ENCODE assay signal across 19 cellular contexts in genomic region chr11:117973446-117973922, GRCh38. TPM values are rescaled to one million over a fixed set of nuclear protein-coding genes. Genes with fewer than 3 reads are reported as not detected.
DNase-seq lines count a peak whose midpoint lies in the region; ATAC-seq, FAIRE-seq and TF ChIP-seq lines count a peak whose summit lies in the region.
"Had no signal": no experiment of that assay in that cellular context is flagged by ENCODE, and none has a peak within 500 bp of the region (broad histone marks: within the 10 kb centered on the region; RNA-seq: fewer than 3 reads in every experiment).

No MANE protein-coding gene starts in this region.

- H3K9me3 Mint-ChIP-seq in activated CD4-positive, alpha-beta memory T cell treated with anti-CD3 and anti-CD28 coated beads, Interleukin-2, amount 10 ng/mL, durations not matched to agents 7 days and 5 days, result peaks cover 2% of the 10 kb centered on the region
- no peaks in the 10 kb centered on the region for H3K9me3 Mint-ChIP-seq in activated CD4-positive, alpha-beta memory T cell treated with anti-CD3 and anti-CD28 coated beads for 36 hours
- no peaks in the 10 kb centered on the region for H3K9me3 Mint-ChIP-seq in stimulated activated naive B cell treated with anti-CD40 and anti-IgM and Interleukin-4, amounts not matched to agents 10 μg/mL and 1 μg/mL and 100 μg/mL, for 72 hours
- H3K9me3 Mint-ChIP-seq: effector memory CD8-positive, alpha-beta T cell; stimulated activated memory B cell treated with anti-CD40 and anti-IgM and Interleukin-4, amounts not matched to agents 10 μg/mL and 1 μg/mL and 100 μg/mL, for 72 hours had no signal

- H3K4me3 ChIP-seq in GM12878, result no peak overlapping the region
- H3K4me3 ChIP-seq: sigmoid colon had no signal

- H3K36me3 Mint-ChIP-seq in activated CD4-positive, alpha-beta memory T cell treated with anti-CD3 and anti-CD28 coated beads, Interleukin-2, amount 10 ng/mL, durations not matched to agents 7 days and 5 days (ENCODE audit: low read depth), result peaks cover 30% of the 10 kb centered on the region
- H3K36me3 Mint-ChIP-seq in activated CD4-positive, alpha-beta memory T cell treated with anti-CD3 and anti-CD28 coated beads for 36 hours, result peaks cover 20% of the 10 kb centered on the region
- H3K36me3 Mint-ChIP-seq in stimulated activated naive B cell treated with anti-CD40 and anti-IgM and Interleukin-4, amounts not matched to agents 10 μg/mL and 1 μg/mL and 100 μg/mL, for 72 hours, result peaks cover 5 to 6% of the 10 kb centered on the region in 2 donors
- H3K36me3 Mint-ChIP-seq: stimulated activated memory B cell treated with anti-CD40 and anti-IgM and Interleukin-4, amounts not matched to agents 10 μg/mL and 1 μg/mL and 100 μg/mL, for 72 hours had no signal

- peaks cover 79% of the 10 kb centered on the region for H3K4me1 Mint-ChIP-seq in activated CD4-positive, alpha-beta memory T cell treated with anti-CD3 and anti-CD28 coated beads, Interleukin-2, amount 10 ng/mL, durations not matched to agents 7 days and 5 days
- peaks cover 83% of the 10 kb centered on the region for H3K4me1 Mint-ChIP-seq in activated CD4-positive, alpha-beta memory T cell treated with anti-CD3 and anti-CD28 coated beads for 36 hours (ENCODE audit: low read depth)
- peaks cover 33 to 66% of the 10 kb centered on the region in 2 donors for H3K4me1 Mint-ChIP-seq in stimulated activated naive B cell treated with anti-CD40 and anti-IgM and Interleukin-4, amounts not matched to agents 10 μg/mL and 1 μg/mL and 100 μg/mL, for 72 hours

- no peak overlapping the region for H3K9ac ChIP-seq in GM12878 (ENCODE audit: control insufficient read depth, insufficient read depth, low read length)

- H3K27ac ChIP-seq in GM12878 (ENCODE audit: control insufficient read depth, insufficient read depth), result no peak overlapping the region
- H3K27ac ChIP-seq: brain microvascular endothelial cell, neutrophil had no signal

- FAIRE-seq in GM12878 (lab: Jason Lieb, UNC), result no peak
- FAIRE-seq: D721Med had no signal

- H3K4me3 Mint-ChIP-seq in activated CD4-positive, alpha-beta memory T cell treated with anti-CD3 and anti-CD28 coated beads, Interleukin-2, amount 10 ng/mL, durations not matched to agents 7 days and 5 days, result no peak overlapping the region
- no peak overlapping the region for H3K4me3 Mint-ChIP-seq in activated CD4-positive, alpha-beta memory T cell treated with anti-CD3 and anti-CD28 coated beads for 36 hours
- H3K4me3 Mint-ChIP-seq in stimulated activated naive B cell treated with anti-CD40 and anti-IgM and Interleukin-4, amounts not matched to agents 10 μg/mL and 1 μg/mL and 100 μg/mL, for 72 hours, result no peak overlapping the region
- H3K4me3 Mint-ChIP-seq: stimulated activated memory B cell treated with anti-CD40 and anti-IgM and Interleukin-4, amounts not matched to agents 10 μg/mL and 1 μg/mL and 100 μg/mL, for 72 hours had no signal

- H3K4me2 ChIP-seq in GM12878 (ENCODE audit: control insufficient read depth, insufficient read depth), result no peak overlapping the region

- H2AFZ ChIP-seq in GM12878 (ENCODE audit: control insufficient read depth, low read depth, low read length), result no peak overlapping the region

- peak overlapping the region; percentile 2 for H3K27ac Mint-ChIP-seq in activated CD4-positive, alpha-beta memory T cell treated with anti-CD3 and anti-CD28 coated beads, Interleukin-2, amount 10 ng/mL, durations not matched to agents 7 days and 5 days
- no peak overlapping the region for H3K27ac Mint-ChIP-seq in activated CD4-positive, alpha-beta memory T cell treated with anti-CD3 and anti-CD28 coated beads for 36 hours
- H3K27ac Mint-ChIP-seq in stimulated activated naive B cell treated with anti-CD40 and anti-IgM and Interleukin-4, amounts not matched to agents 10 μg/mL and 1 μg/mL and 100 μg/mL, for 72 hours, result no peak overlapping the region

- H3K36me3 ChIP-seq in GM12878 (ENCODE audit: control insufficient read depth in 2 of 2, insufficient read depth in 2 of 2, low read length in 1 of 2), result no peaks in the 10 kb centered on the region
- H3K36me3 ChIP-seq: brain microvascular endothelial cell, neutrophil, sigmoid colon had no signal

- no peak for DNase-seq in activated CD4-positive, alpha-beta memory T cell treated with anti-CD3 and anti-CD28 coated beads, Interleukin-2, amount 10 ng/mL, durations not matched to agents 7 days and 5 days
- DNase-seq in activated CD4-positive, alpha-beta memory T cell treated with anti-CD3 and anti-CD28 coated beads for 36 hours, result no peak
- DNase-seq in NOMO-1 treated with dmso at 0.1 percent for 144 hours (lab: John Stamatoyannopoulos, UW; ENCODE audit: unreplicated experiment) (peak; percentile 79), GM12878 (ENCODE audit: low read depth, low spot score) (no peak)
- no peak for DNase-seq in stimulated activated naive B cell treated with anti-CD40 and anti-IgM and Interleukin-4, amounts not matched to agents 10 μg/mL and 1 μg/mL and 100 μg/mL, for 72 hours
- DNase-seq: ACHN; activated naive CD4-positive, alpha-beta T cell; brain microvascular endothelial cell; effector memory CD8-positive, alpha-beta T cell; sigmoid colon had no signal

- H3K9me3 ChIP-seq in GM12878 (replicated peaks; ENCODE audit: control insufficient read depth, insufficient read depth, low read length), result no peaks in the 10 kb centered on the region
- H3K9me3 ChIP-seq: neutrophil, sigmoid colon had no signal

- RAD21 ChIA-PET in GM12878 (lab: Charles Lee; ENCODE audit: unreplicated experiment), result interaction anchor here (0.7 to 3.3 kb wide), 5 partner anchors 9 to 43 kb away, joined by 3 to 26 read pairs (median 6); partner anchors contain the start of gene IL10RA

- peaks cover 13% of the 10 kb centered on the region for H3K4me1 ChIP-seq in GM12878 (ENCODE audit: control insufficient read depth, insufficient read depth, low read length)
- H3K4me1 ChIP-seq: sigmoid colon had no signal

- no peaks in the 10 kb centered on the region for H3K27me3 Mint-ChIP-seq in activated CD4-positive, alpha-beta memory T cell treated with anti-CD3 and anti-CD28 coated beads, Interleukin-2, amount 10 ng/mL, durations not matched to agents 7 days and 5 days
- no peaks in the 10 kb centered on the region for H3K27me3 Mint-ChIP-seq in activated CD4-positive, alpha-beta memory T cell treated with anti-CD3 and anti-CD28 coated beads for 36 hours
- H3K27me3 Mint-ChIP-seq in stimulated activated naive B cell treated with anti-CD40 and anti-IgM and Interleukin-4, amounts not matched to agents 10 μg/mL and 1 μg/mL and 100 μg/mL, for 72 hours, result no peaks in the 10 kb centered on the region
- H3K27me3 Mint-ChIP-seq: effector memory CD8-positive, alpha-beta T cell; stimulated activated memory B cell treated with anti-CD40 and anti-IgM and Interleukin-4, amounts not matched to agents 10 μg/mL and 1 μg/mL and 100 μg/mL, for 72 hours had no signal

- TF ChIP-seq POLR2A in GM12878 (IDR thresholded peaks at IDR 0.05; ENCODE audit: low read depth, low read length), result no peak

- H3K27me3 ChIP-seq in GM12878 (replicated peaks in 1 of 2; ENCODE audit: control insufficient read depth in 2 of 2, insufficient read depth in 2 of 2, low read length in 1 of 2), result no peaks in the 10 kb centered on the region
- H3K27me3 ChIP-seq: brain microvascular endothelial cell, neutrophil, sigmoid colon had no signal

- CTCF ChIA-PET in activated CD4-positive, alpha-beta memory T cell treated with anti-CD3 and anti-CD28 coated beads, Interleukin-2, amount 10 ng/mL, durations not matched to agents 7 days and 5 days (lab: Charles Lee), result interaction anchor here (0.9 to 1.5 kb wide), 4 partner anchors 23 to 78 kb away, joined by 3 to 4 read pairs (median 3); no protein-coding TSS in a partner anchor
- CTCF ChIA-PET in activated CD4-positive, alpha-beta memory T cell treated with anti-CD3 and anti-CD28 coated beads for 36 hours (lab: Charles Lee), result interaction anchor here (1.0 to 1.8 kb wide), 4 partner anchors 11 to 80 kb away, joined by 3 to 12 read pairs (median 5); no protein-coding TSS in a partner anchor
- CTCF ChIA-PET in GM12878 (lab: Yijun Ruan, JAX), result interaction anchor here (1.4 to 2.1 kb wide), 4 partner anchors 13 to 79 kb away, joined by 3 to 6 read pairs (median 4); partner anchors contain the start of gene IL10RA

- POLR2A ChIA-PET in activated CD4-positive, alpha-beta memory T cell treated with anti-CD3 and anti-CD28 coated beads, Interleukin-2, amount 10 ng/mL, durations not matched to agents 7 days and 5 days (lab: Charles Lee), result interaction anchor here (6.7 to 31.5 kb wide), 3 partner anchors 13 to 30 kb away, joined by 52 to 1195 read pairs (median 66); partner anchors contain the start of gene IL10RA
- POLR2A ChIA-PET in activated CD4-positive, alpha-beta memory T cell treated with anti-CD3 and anti-CD28 coated beads for 36 hours (lab: Charles Lee), result interaction anchor here (0.6 to 1.4 kb wide), 3 partner anchors 13 to 632 kb away, joined by 3 to 6 read pairs (median 3); no protein-coding TSS in a partner anchor
- POLR2A ChIA-PET in GM12878 (lab: Charles Lee), result interaction anchor here (0.6 to 3.1 kb wide), 4 partner anchors 13 to 75 kb away, joined by 3 to 13 read pairs (median 8); partner anchors contain the start of gene IL10RA

- no peaks in the 10 kb centered on the region for H3K79me2 ChIP-seq in GM12878 (ENCODE audit: control insufficient read depth, insufficient read depth, low read length)

- TF ChIP-seq RAD21 in GM12878 (IDR thresholded peaks at IDR 0.05; ENCODE audit: insufficient read depth, low read depth, low read length), result no peak

- SMC1A ChIA-PET in GM12878 (lab: Charles Lee; ENCODE audit: uncharacterized antibody, unreplicated experiment), result interaction anchor here (0.8 to 2.8 kb wide), 7 partner anchors 12 to 158 kb away, joined by 3 to 20 read pairs (median 5); partner anchors contain the start of gene IL10RA

- intact Hi-C loops in activated CD4-positive, alpha-beta memory T cell treated with anti-CD3 and anti-CD28 coated beads for 36 hours (cut with micrococcal nuclease), result no loop called here
- intact Hi-C loops in GM12878 (cut with micrococcal nuclease; ENCODE audit: unreplicated experiment), result no loop called here

- H4K20me1 ChIP-seq in GM12878 (ENCODE audit: control insufficient read depth, insufficient read depth), result no peaks in the 10 kb centered on the region

- in situ Hi-C loops in GM12878 (cut with MboI), result no loop called here

- no peak for TF ChIP-seq CTCF in GM12878 (IDR thresholded peaks at IDR 0.05 in 2 of 3, conservative IDR thresholded peaks at IDR 0.05 in 1 of 3; ENCODE audit: control insufficient read depth in 2 of 3, extremely low read depth in 1 of 3, insufficient read depth in 1 of 3, low read depth in 3 of 3, low read length in 3 of 3)

- WGBS in GM12878 (ENCODE audit: insufficient coverage, insufficient replicate concordance, low lambda C conversion rate, missing lambda C conversion rate), result 55% methylated on average over 4 of the region's 4 CpGs

- no TSS peak for BruUV-seq in GM12878 (replicated peaks; lab: Mats Ljungman, UMichigan)

- TF ChIP-seq EP300 in GM12878 (IDR thresholded peaks at IDR 0.05; ENCODE audit: borderline replicate concordance in 1 of 2, control insufficient read depth in 1 of 2, low read depth in 2 of 2, low read length in 2 of 2), result no peak

- ATAC-seq in GM12878 (peak; percentile 47), GM18519 (IDR thresholded peaks at IDR 0.05; ENCODE audit: low FRiP score, unreplicated experiment) (no peak), HG03378 (IDR thresholded peaks at IDR 0.05; ENCODE audit: unreplicated experiment) (no peak), GM19328 (IDR thresholded peaks at IDR 0.05; ENCODE audit: unreplicated experiment) (no peak)
- peak; percentile 45 to 52 for ATAC-seq in stimulated activated naive B cell treated with anti-CD40 and anti-IgM and Interleukin-4, amounts not matched to agents 10 μg/mL and 1 μg/mL and 100 μg/mL, for 72 hours (replicated peaks)
- ATAC-seq: effector memory CD8-positive, alpha-beta T cell; SK-N-SH treated with all-trans-retinoic acid at 6 μM for 48 hours; stimulated activated memory B cell treated with anti-CD40 and anti-IgM and Interleukin-4, amounts not matched to agents 10 μg/mL and 1 μg/mL and 100 μg/mL, for 72 hours had no signal

RNA-seq across cellular contexts. Expression of gene IL10RA, which starts 12.7 kb away (rescaled TPM):
- total RNA-seq in activated CD4-positive, alpha-beta memory T cell treated with anti-CD3 and anti-CD28 coated beads, Interleukin-2, amount 10 ng/mL, durations not matched to agents 7 days and 5 days, result 100 to 1,000 TPM; 286 to 291 TPM
- total RNA-seq in activated CD4-positive, alpha-beta memory T cell treated with anti-CD3 and anti-CD28 coated beads for 36 hours, result 100 to 1,000 TPM; 114 to 117 TPM
- 57.8 and 59.8 TPM in 2 replicates for total RNA-seq in GM12878 (2013; cell fraction: nucleolus; rRNA removed)
- 12.0 and 12.5 TPM in 2 replicates for total RNA-seq in GM12878 (2014; rRNA removed)
- 6.5 and 8.8 TPM in 2 replicates for total RNA-seq in GM12878 (2014; rRNA removed; fragmentation: Illumina TruSeq; extraction: Trizol)
- 10.8 and 11.8 TPM in 2 replicates for total RNA-seq in GM12878 (2021)
- 22.6 TPM for polyA plus RNA-seq in GM12878 (2011; ENCODE audit: low read depth)
- 29.5 and 45.9 TPM in 2 replicates for polyA plus RNA-seq in GM12878 (2011; rRNA removed)
- polyA plus RNA-seq in GM12878 (2011; cell fraction: cytosol; rRNA removed), result 38.2 and 61.8 TPM in 2 replicates
- 57.3 and 71.0 TPM in 2 replicates for polyA plus RNA-seq in GM12878 (2011; cell fraction: nucleus; rRNA removed)
- polyA plus RNA-seq in GM12878 (2012), result 13.8 and 14.8 TPM in 2 replicates
- 5.9 and 13.7 TPM in 2 replicates for polyA plus RNA-seq in GM12878 (2014; fragmentation: Illumina TruSeq; extraction: Trizol)
- 1 to 10 TPM in 1 of 2 experiments, under 1 TPM in 1; 0.77 to 1.4 TPM for polyA plus RNA-seq in GM12878 (2014; fragmentation: Nextera tagmentation; extraction: Ambion mirVana)
- 11.0 and 18.7 TPM in 2 replicates for polyA plus RNA-seq in GM12878 (2014; rRNA removed)
- polyA plus RNA-seq in GM12878 (2016; fragmentation: Nextera tagmentation; extraction: Ambion mirVana), result 1 to 10 TPM; 7.4 to 8.5 TPM
- 76.7 and 94.2 TPM in 2 replicates for polyA minus RNA-seq in GM12878 (2011; rRNA and poly(A)+ RNA removed)
- polyA minus RNA-seq in GM12878 (2011; cell fraction: cytosol; rRNA and poly(A)+ RNA removed), result 17.8 and 20.6 TPM in 2 replicates
- 57.1 and 67.5 TPM in 2 replicates for polyA minus RNA-seq in GM12878 (2011; cell fraction: nucleus; rRNA and poly(A)+ RNA removed)
- total RNA-seq: fibroblast of villous mesenchyme, lung microvascular endothelial cell had no signal

RNA-seq across cellular contexts. Expression of gene TMPRSS13, which starts 44.3 kb away (rescaled TPM):
- 1 to 10 TPM; 1.9 to 2.2 TPM for total RNA-seq in activated CD4-positive, alpha-beta memory T cell treated with anti-CD3 and anti-CD28 coated beads, Interleukin-2, amount 10 ng/mL, durations not matched to agents 7 days and 5 days
- total RNA-seq in activated CD4-positive, alpha-beta memory T cell treated with anti-CD3 and anti-CD28 coated beads for 36 hours, result 1 to 10 TPM; 2.0 to 2.6 TPM
- total RNA-seq in GM12878 (2013; cell fraction: nucleolus; rRNA removed), result 1.6 TPM in 2 replicates
- total RNA-seq in GM12878 (2014; rRNA removed) (0.23 and 0.65 TPM in 2 replicates), GM12878 (2014; rRNA removed; fragmentation: Illumina TruSeq; extraction: Trizol) (0.18 and 0.45 TPM in 2 replicates), GM12878 (2021) (0.46 and 0.66 TPM in 2 replicates)
- polyA plus RNA-seq in GM12878 (2011; ENCODE audit: low read depth), result 0.18 TPM
- polyA plus RNA-seq in GM12878 (2011; rRNA removed) (0.49 and 0.50 TPM in 2 replicates), GM12878 (2014; fragmentation: Illumina TruSeq; extraction: Trizol) (0.22 and 0.24 TPM in 2 replicates), GM12878 (2014; fragmentation: Nextera tagmentation; extraction: Ambion mirVana) (under 1 TPM in 1 of 2 experiments, not detected in 1; 0.05 TPM), GM12878 (2014; rRNA removed) (0.29 and 0.57 TPM in 2 replicates), GM12878 (2016; fragmentation: Nextera tagmentation; extraction: Ambion mirVana) (under 1 TPM in 1 of 2 experiments, not detected in 1; 0.09 TPM)
- polyA plus RNA-seq in GM12878 (2011; cell fraction: cytosol; rRNA removed), result 0.53 and 0.61 TPM in 2 replicates
- polyA plus RNA-seq in GM12878 (2011; cell fraction: nucleus; rRNA removed), result 1.8 and 2.9 TPM in 2 replicates
- polyA plus RNA-seq in GM12878 (2012), result 0.35 and 0.37 TPM in 2 replicates
- 0.15 and 0.41 TPM in 2 replicates for polyA minus RNA-seq in GM12878 (2011; rRNA and poly(A)+ RNA removed)
- polyA minus RNA-seq in GM12878 (2011; cell fraction: cytosol; rRNA and poly(A)+ RNA removed), result not detected in 2 replicates
- polyA minus RNA-seq in GM12878 (2011; cell fraction: nucleus; rRNA and poly(A)+ RNA removed), result 0.48 and 0.57 TPM in 2 replicates
- total RNA-seq: fibroblast of villous mesenchyme, lung microvascular endothelial cell, sigmoid colon had no signal

Comparison
In these comparisons a context has a peak if more than half of its experiments do, and no peak if none do; other contexts are left out.
1. ATAC-seq: peak in GM12878 (single experiment) and stimulated activated naive B cell treated with anti-CD40 and anti-IgM and Interleukin-4, amounts not matched to agents 10 μg/mL and 1 μg/mL and 100 μg/mL, for 72 hours (2 of 2); none in GM18519 (single experiment), HG03378 (single experiment) and GM19328 (single experiment).